ENCODE assay signal across 14 cellular contexts in the genomic region with DNA sequence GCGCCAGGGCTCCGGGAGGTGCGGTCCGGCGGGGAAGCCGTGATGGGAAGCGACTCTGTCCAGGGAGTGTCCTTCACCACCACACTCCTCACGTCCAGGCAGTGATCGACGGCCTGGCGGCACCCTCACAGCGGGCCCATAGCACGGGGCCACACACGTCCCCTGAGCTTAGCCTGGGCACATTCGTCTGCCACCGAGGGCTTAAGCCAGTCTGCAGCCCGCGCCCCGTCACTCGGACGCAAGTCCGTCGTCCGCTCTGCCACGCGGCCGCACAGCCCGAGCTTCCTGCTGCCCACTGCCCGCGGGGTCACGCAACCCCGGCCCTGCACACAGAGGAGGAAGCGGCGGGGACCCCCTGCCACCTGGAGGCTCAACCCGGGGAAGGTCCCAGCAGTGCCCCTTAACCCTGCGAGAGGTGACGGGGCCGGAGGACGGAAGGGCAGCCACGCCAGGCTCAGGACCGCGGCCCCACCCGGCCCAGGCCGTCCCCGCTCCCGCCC. TPM values are rescaled to one million over a fixed set of nuclear protein-coding genes. Genes with fewer than 3 reads are reported as not detected.
DNase-seq lines count a peak whose midpoint lies in the region; ATAC-seq, FAIRE-seq and TF ChIP-seq lines count a peak whose summit lies in the region.
"Had no signal": no experiment of that assay in that cellular context is flagged by ENCODE, and none has a peak within 500 bp of the region (broad histone marks: within the 10 kb centered on the region; RNA-seq: fewer than 3 reads in every experiment).

No MANE protein-coding gene starts in this region.

- H3K36me3 ChIP-seq in HUES6 (ENCODE audit: control insufficient read depth, insufficient read depth, low read length) (no peaks in the 10 kb centered on the region), H1 (ENCODE audit: control insufficient read depth in 2 of 4, insufficient read depth in 4 of 4, low read length in 3 of 4) (peaks cover 0 to 10% (median 0%) of the 10 kb centered on the region in 4 experiments; a peak in 1 of 8 replicates), mesendoderm (ENCODE audit: control insufficient read depth, insufficient read depth, low read length) (no peaks in the 10 kb centered on the region), testis (ENCODE audit: low read depth, missing control alignments) (no peaks in the 10 kb centered on the region)

- H3K14ac ChIP-seq in H1 (ENCODE audit: insufficient read length), result no peak overlapping the region

- peak overlapping the region; percentile 57; the same call in 1 of the 2 replicates for H4K8ac ChIP-seq in H1 (ENCODE audit: extremely low read depth, insufficient read depth, low read length)
- no peak overlapping the region for H4K8ac ChIP-seq in mesendoderm (ENCODE audit: low read depth, low read length)

- peaks cover 99% of the 10 kb centered on the region for H3K27me3 ChIP-seq in HUES6 (ENCODE audit: control insufficient read depth, insufficient read depth, low read length)
- H3K27me3 ChIP-seq in H1 (replicated peaks in 1 of 4; ENCODE audit: control insufficient read depth in 3 of 4, extremely low read depth in 1 of 4, insufficient read depth in 3 of 4, low read length in 3 of 4), result peaks cover 77 to 89% (median 88%) of the 10 kb centered on the region in 4 experiments
- H3K27me3 ChIP-seq in mesendoderm (ENCODE audit: insufficient read depth, low read length, poor library complexity), result peaks cover 42% of the 10 kb centered on the region
- no peaks in the 10 kb centered on the region for H3K27me3 ChIP-seq in testis

- no peak overlapping the region for H2BK20ac ChIP-seq in H1 (ENCODE audit: low read length)

- peak overlapping the region; percentile 17 for H3K9ac ChIP-seq in HUES6 (ENCODE audit: low read length)
- H3K9ac ChIP-seq in H1 (replicated peaks in 1 of 4; ENCODE audit: extremely low read depth in 1 of 4, low read depth in 3 of 4, low read length in 3 of 4), result no peak overlapping the region
- H3K9ac ChIP-seq in mesendoderm (ENCODE audit: low read length), result peak overlapping the region; percentile 19

- H2AK5ac ChIP-seq in H1 (ENCODE audit: low read depth, low read length) (no peak overlapping the region), mesendoderm (ENCODE audit: low read length) (no peak overlapping the region)

- no peak for TF ChIP-seq EP300 in H1 (IDR thresholded peaks at IDR 0.05; ENCODE audit: borderline replicate concordance in 1 of 2, low read depth in 2 of 2, low read length in 2 of 2)

- H4K91ac ChIP-seq in H1 (replicated peaks; ENCODE audit: insufficient read length, low read length), result peak overlapping the region; percentile 74

- H3K4me1 ChIP-seq in HUES6 (ENCODE audit: control insufficient read depth, insufficient read depth, low read length) (peaks cover 31% of the 10 kb centered on the region), H1 (replicated peaks in 1 of 4; ENCODE audit: control insufficient read depth in 3 of 4, insufficient read depth in 4 of 4, low read length in 3 of 4) (peaks cover 0 to 27% (median 13%) of the 10 kb centered on the region in 4 experiments; a peak in 5 of 7 replicates), mesendoderm (ENCODE audit: control insufficient read depth, low read depth, low read length) (peaks cover 6% of the 10 kb centered on the region), testis (peaks cover 25% of the 10 kb centered on the region)

- no peaks in the 10 kb centered on the region for H3K9me3 ChIP-seq in HUES6 (ENCODE audit: control insufficient read depth, insufficient read depth, low read depth, low read length)
- H3K9me3 ChIP-seq in H1 (ENCODE audit: insufficient read depth in 2 of 2, low read depth in 1 of 2, low read length in 1 of 2), result no peaks in the 10 kb centered on the region
- H3K9me3 ChIP-seq in testis, result no peaks in the 10 kb centered on the region

- TF ChIP-seq RAD21 in H1 (IDR thresholded peaks at IDR 0.05 in 1 of 2, conservative IDR thresholded peaks at IDR 0.05 in 1 of 2; ENCODE audit: low read depth in 2 of 2, low read length in 2 of 2), result no peak

- DNase-seq in H1 (ENCODE audit: low read depth in 1 of 2, low spot score in 2 of 2) (peak in 1 of 2 experiments; percentile 67), mesendoderm (no peak), testis (no peak), NCI-H146 (lab: John Stamatoyannopoulos, UW) (no peak), DMS153 treated with DMSO at 0.1 percent for 48 hours (lab: John Stamatoyannopoulos, UW; ENCODE audit: unreplicated experiment) (no peak), NCI-H1436 (lab: John Stamatoyannopoulos, UW) (no peak)
- DNase-seq: activated CD4-positive, alpha-beta T cell treated with anti-CD3 and anti-CD28 coated beads for 36 hours; activated naive CD8-positive, alpha-beta T cell treated with anti-CD3 and anti-CD28 coated beads, Interleukin-2, amount 10 ng/mL, durations not matched to agents 7 days and 5 days; NCI-H2081 treated with DMSO at 0.1 percent for 48 hours; stimulated activated naive CD4-positive, alpha-beta T cell treated with Interleukin-2 at 50 U/mL for 16 hours had no signal

- POLR2A ChIA-PET in H1 (lab: Charles Lee; ENCODE audit: partially characterized antibody), result interaction anchor here (1.0 kb wide), 1 partner anchor 64 kb away, joined by 3 read pairs; no protein-coding TSS in a partner anchor

- no peak overlapping the region for H3K4ac ChIP-seq in H1 (replicated peaks; ENCODE audit: insufficient read length, low read depth, low read length)
- no peak overlapping the region for H3K4ac ChIP-seq in mesendoderm (ENCODE audit: low read depth, low read length)

- WGBS in H1 (ENCODE audit: extremely low coverage in 1 of 2, insufficient coverage in 1 of 2, insufficient read length in 1 of 2, insufficient replicate concordance in 2 of 2, low coverage in 1 of 2, low lambda C conversion rate in 2 of 2, missing lambda C conversion rate in 1 of 2), 2 experiments, result 9% methylated on average over 27 of the region's 46 CpGs; no CpG with 5 or more reads in 1 of the 2 experiments
- WGBS in mesendoderm (ENCODE audit: extremely low coverage, insufficient coverage, low lambda C conversion rate), result no CpG with 5 or more reads among the region's 46 CpGs
- 0 to 4% methylated on average over 5 to 32 of the region's 46 CpGs for WGBS in testis, 2 donors

- H4K20me1 ChIP-seq in H1 (replicated peaks in 1 of 2; ENCODE audit: control insufficient read depth in 1 of 2, insufficient read depth in 2 of 2, low read length in 2 of 2), result peaks cover 23 to 39% of the 10 kb centered on the region in 2 experiments

- H3K4me3 ChIP-seq in HUES6 (ENCODE audit: low read depth, low read length), result peak overlapping the region; percentile 45
- peak overlapping the region in 1 of 4 experiments; percentile 51; a peak in 2 of 8 replicates for H3K4me3 ChIP-seq in H1 (ENCODE audit: extremely low read depth in 1 of 4, insufficient read depth in 2 of 4, low read depth in 3 of 4, low read length in 4 of 4)
- H3K4me3 ChIP-seq in mesendoderm (ENCODE audit: low read length), result no peak overlapping the region
- peak overlapping the region; percentile 68 to 77 for H3K4me3 ChIP-seq in testis

- no peak for TF ChIP-seq POLR2A in H1 (IDR thresholded peaks at IDR 0.05; ENCODE audit: control extremely low read depth in 1 of 2, low read depth in 2 of 2, low read length in 2 of 2)
- no peak for TF ChIP-seq POLR2A in testis (IDR thresholded peaks at IDR 0.05)

- intact Hi-C loops in testis (cut with DNase I; ENCODE audit: low total_unique reads), result loop anchor here (5.0 kb wide), 1 partner anchor 239 kb away; no protein-coding TSS in a partner anchor

- H2BK15ac ChIP-seq in H1 (ENCODE audit: low read length) (no peak overlapping the region; the same call in 1 of the 2 replicates), mesendoderm (replicated peaks; ENCODE audit: low read depth) (no peak overlapping the region)

- CTCF ChIA-PET in H1 (lab: Charles Lee; ENCODE audit: partially characterized antibody), result interaction anchor here (1.1 to 3.6 kb wide), 4 partner anchors 16 to 424 kb away, joined by 3 to 12 read pairs (median 3); no protein-coding TSS in a partner anchor

- H3K4me2 ChIP-seq in H1 (ENCODE audit: insufficient read depth in 1 of 2, low read depth in 2 of 2, low read length in 2 of 2) (peak overlapping the region; percentile 65 to 71), mesendoderm (ENCODE audit: low read length) (no peak overlapping the region)

- H3K27ac ChIP-seq in HUES6 (ENCODE audit: low read depth, low read length) (no peak overlapping the region), H1 (ENCODE audit: low read depth, low read length) (no peak overlapping the region), mesendoderm (ENCODE audit: low read depth, low read length) (no peak overlapping the region), testis (peak overlapping the region; percentile 80 to 95)
- H3K27ac ChIP-seq: epithelial cell of prostate had no signal

- TF ChIP-seq CTCF in H1 (IDR thresholded peaks at IDR 0.05; ENCODE audit: control extremely low read depth in 1 of 3, insufficient read depth in 1 of 3, low read depth in 1 of 3, low read length in 3 of 3), result no peak
- TF ChIP-seq CTCF in testis (IDR thresholded peaks at IDR 0.05), result no peak

- H2BK120ac ChIP-seq in H1 (replicated peaks; ENCODE audit: low read depth, low read length) (no peak overlapping the region), mesendoderm (ENCODE audit: low read depth, low read length) (no peak overlapping the region)

- ATAC-seq in HG03095 (IDR thresholded peaks at IDR 0.05; ENCODE audit: unreplicated experiment), result no peak
- ATAC-seq: activated CD4-positive, alpha-beta T cell treated with anti-CD3 and anti-CD28 coated beads for 36 hours had no signal

- H3K23ac ChIP-seq in H1 (ENCODE audit: insufficient read length) (no peak overlapping the region), mesendoderm (ENCODE audit: low read length) (no peak overlapping the region)

- H4K5ac ChIP-seq in H1 (ENCODE audit: insufficient read length, low read depth, low read length), result no peak overlapping the region
- no peak overlapping the region for H4K5ac ChIP-seq in mesendoderm (ENCODE audit: low read length)

- no peak overlapping the region for H2AFZ ChIP-seq in H1 (ENCODE audit: low read length)

- no peak overlapping the region for H2BK12ac ChIP-seq in H1 (ENCODE audit: low read depth, low read length)

- H3K23me2 ChIP-seq in H1 (ENCODE audit: low read depth, low read length), result no peaks in the 10 kb centered on the region; the same call in 1 of the 2 replicates

- no peak for FAIRE-seq in H1 (lab: Jason Lieb, UNC)
- FAIRE-seq: HTR-8/SVneo had no signal

- H3K56ac ChIP-seq in H1 (replicated peaks; ENCODE audit: insufficient read length, low read depth, low read length) (no peak overlapping the region), mesendoderm (ENCODE audit: low read length) (peak overlapping the region; percentile 64)

- H2BK5ac ChIP-seq in H1 (ENCODE audit: low read depth, low read length) (no peak overlapping the region; the same call in 1 of the 2 replicates), mesendoderm (ENCODE audit: low read length) (no peak overlapping the region)

- H3K18ac ChIP-seq in H1 (ENCODE audit: extremely low read depth, low read length) (no peak overlapping the region; the same call in 1 of the 2 replicates), mesendoderm (ENCODE audit: low read length) (no peak overlapping the region)

- H3K79me1 ChIP-seq in H1 (ENCODE audit: low read depth, low read length), result no peaks in the 10 kb centered on the region
- no peaks in the 10 kb centered on the region for H3K79me1 ChIP-seq in mesendoderm (ENCODE audit: low read length)

- no peaks in the 10 kb centered on the region for H3K79me2 ChIP-seq in H1 (ENCODE audit: control insufficient read depth in 1 of 2, insufficient read depth in 2 of 2, low read length in 2 of 2)
- no peaks in the 10 kb centered on the region for H3K79me2 ChIP-seq in mesendoderm (ENCODE audit: control insufficient read depth, insufficient read depth, low read length)

RNA-seq across cellular contexts. Expression of a gene that starts 3.0 kb away (rescaled TPM):
- total RNA-seq in H1 (2021; fragmentation: NEBNext Ultra II Directional; extraction: Animal tissue kit (Norgen Biotek cat#: 25700)), result not detected in 2 replicates
- polyA plus RNA-seq in H1 (2011; rRNA removed), result 0.02 TPM in 1 of 2 replicates, not detected in the other
- not detected for polyA plus RNA-seq in H1 (2011; cell fraction: cytosol; rRNA removed)
- polyA plus RNA-seq in H1 (2011; cell fraction: nucleus; rRNA removed), result not detected
- 0.09 TPM in 1 of 4 replicates, not detected in the others for polyA plus RNA-seq in H1 (2012, experiment 1 of 2)
- not detected for polyA plus RNA-seq in H1 (2012, experiment 2 of 2)
- polyA plus RNA-seq in H1 (2013, experiment 1 of 2), result not detected
- polyA plus RNA-seq in H1 (2013, experiment 2 of 2), result not detected
- polyA minus RNA-seq in H1 (2011; rRNA and poly(A)+ RNA removed), result not detected in 2 replicates
- not detected for polyA minus RNA-seq in H1 (2011; cell fraction: cytosol; rRNA and poly(A)+ RNA removed)
- not detected for polyA minus RNA-seq in H1 (2011; cell fraction: nucleus; rRNA and poly(A)+ RNA removed)
- 0.01 TPM for polyA plus RNA-seq in mesendoderm (2013, experiment 1 of 2)
- polyA plus RNA-seq in mesendoderm (2013, experiment 2 of 2), result 0.01 TPM
- total RNA-seq in testis, result 10 to 100 TPM; 20.1 to 29.6 TPM
- polyA plus RNA-seq in testis (ENCODE audit: insufficient read depth, low read depth, low replicate concordance), result 14.8 TPM
- total RNA-seq: activated CD4-positive, alpha-beta T cell treated with anti-CD3 and anti-CD28 coated beads for 36 hours; activated naive CD8-positive, alpha-beta T cell treated with anti-CD3 and anti-CD28 coated beads, Interleukin-2, amount 10 ng/mL, durations not matched to agents 7 days and 5 days had no signal

RNA-seq across cellular contexts. Expression of a gene that starts 55.6 kb away (rescaled TPM):
- not detected in 2 replicates for total RNA-seq in H1 (2021; fragmentation: NEBNext Ultra II Directional; extraction: Animal tissue kit (Norgen Biotek cat#: 25700))
- polyA plus RNA-seq in H1 (2011; rRNA removed), result 0.02 TPM in 1 of 2 replicates, not detected in the other
- polyA plus RNA-seq in H1 (2011; cell fraction: cytosol; rRNA removed), result not detected
- not detected for polyA plus RNA-seq in H1 (2011; cell fraction: nucleus; rRNA removed)
- 0.15 to 0.34 TPM in 2 of 4 replicates, not detected in the others for polyA plus RNA-seq in H1 (2012, experiment 1 of 2)
- polyA plus RNA-seq in H1 (2012, experiment 2 of 2), result 0.04 TPM
- not detected for polyA plus RNA-seq in H1 (2013, experiment 1 of 2)
- polyA plus RNA-seq in H1 (2013, experiment 2 of 2), result 0.02 TPM
- not detected in 2 replicates for polyA minus RNA-seq in H1 (2011; rRNA and poly(A)+ RNA removed)
- polyA minus RNA-seq in H1 (2011; cell fraction: cytosol; rRNA and poly(A)+ RNA removed), result not detected
- not detected for polyA minus RNA-seq in H1 (2011; cell fraction: nucleus; rRNA and poly(A)+ RNA removed)
- polyA plus RNA-seq in mesendoderm (2013, experiment 1 of 2), result 0.06 TPM
- 0.13 TPM for polyA plus RNA-seq in mesendoderm (2013, experiment 2 of 2)
- 1 to 10 TPM; 1.5 to 1.7 TPM for total RNA-seq in testis
- polyA plus RNA-seq in testis (ENCODE audit: insufficient read depth, low read depth, low replicate concordance), result 3.2 TPM
- total RNA-seq: activated CD4-positive, alpha-beta T cell treated with anti-CD3 and anti-CD28 coated beads for 36 hours; activated naive CD8-positive, alpha-beta T cell treated with anti-CD3 and anti-CD28 coated beads, Interleukin-2, amount 10 ng/mL, durations not matched to agents 7 days and 5 days had no signal

Comparison
In these comparisons a context has a peak if more than half of its experiments do, and no peak if none do; other contexts are left out.
1. H3K27ac ChIP-seq: peak in testis (2 of 2); none in HUES6 (single experiment), H1 (single experiment) and mesendoderm (single experiment).
2. H3K9ac ChIP-seq: peak in HUES6 (single experiment) and mesendoderm (single experiment); none in H1 (0 of 4).
3. RNA of a gene that starts 3.0 kb away (total RNA-seq): 20.1 to 29.6 TPM in testis; not detected in H1; every median in the first group is over 10 times any median in the second.